Comparison of ENCODE assay signal across 15 cellular contexts in genomic region chr7:43430412-43430811, GRCh38.
"Had no signal": no experiment of that assay in that cellular context is flagged by ENCODE, and none has a peak within 500 bp of the region (broad histone marks: within the 10 kb centered on the region; RNA-seq: fewer than 3 reads in every experiment).

No MANE protein-coding gene starts in this region.

- H3K9me3 ChIP-seq: testis had no signal

- H3K36me3 ChIP-seq: brain microvascular endothelial cell had no signal

- H3K4me1 ChIP-seq: testis had no signal

- H3K4me3 ChIP-seq: testis had no signal

- ATAC-seq: effector memory CD8-positive, alpha-beta T cell; left lobe of liver; stimulated activated naive CD8-positive, alpha-beta T cell treated with anti-CD3 and anti-CD28 coated beads, Interleukin-15, amount 100 ng/mL, for 72 hours had no signal

- DNase-seq: activated CD4-positive, alpha-beta memory T cell treated with anti-CD3 and anti-CD28 coated beads for 36 hours; activated CD4-positive, CD25-positive, alpha-beta regulatory T cell treated with anti-CD3 and anti-CD28 coated beads, Interleukin-2, amount 50 U/mL, for 72 hours; activated gamma-delta T cell; activated T-cell treated with anti-CD3 and anti-CD28 coated beads, Interleukin-2, amount 50 U/mL, for 48 hours; brain microvascular endothelial cell; effector memory CD8-positive, alpha-beta T cell; foreskin melanocyte; head of caudate nucleus; nephron progenitor cell; stimulated activated CD4-positive, alpha-beta T cell treated with anti-CD3 and anti-CD28 coated beads, Interleukin-4, amount 100 ng/mL, for 4 hours; stimulated activated naive CD8-positive, alpha-beta T cell treated with anti-CD3 and anti-CD28 coated beads, Interleukin-15, amount 100 ng/mL, for 72 hours; T-helper 2 cell; testis had no signal

- H3K27me3 ChIP-seq: brain microvascular endothelial cell, testis had no signal

- H3K27ac ChIP-seq: brain microvascular endothelial cell, epithelial cell of prostate, testis had no signal
